ENCODE assay signal across 2 cellular contexts in the genomic region with DNA sequence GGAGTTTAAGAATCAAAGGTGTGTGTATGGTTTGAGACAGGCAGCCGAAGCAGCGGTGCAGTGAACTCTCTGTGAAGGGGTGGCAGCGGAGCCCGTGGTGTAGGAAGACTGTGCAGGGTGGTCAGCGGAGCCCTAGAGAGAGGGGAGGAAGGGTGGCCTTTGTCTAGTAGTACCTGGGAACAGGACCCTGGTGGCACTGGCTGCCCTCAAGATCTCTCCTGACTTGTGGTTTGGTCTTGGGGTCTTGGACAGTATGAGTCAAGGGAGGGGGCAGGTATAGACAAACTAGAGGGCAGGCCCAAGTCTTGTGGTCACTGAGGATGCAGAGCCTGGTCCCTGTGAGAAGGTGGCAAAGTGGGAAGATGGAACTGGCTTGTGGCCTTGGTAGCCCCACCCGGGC.
TF ChIP-seq lines count a peak whose summit lies in the region.

No MANE protein-coding gene starts in this region.

TF ChIP-seq in GM23338, 12 proteins besides CTCF, POLR2A, EP300 and RAD21 (continued from another document):
- TF ChIP-seq, protein P1, sequence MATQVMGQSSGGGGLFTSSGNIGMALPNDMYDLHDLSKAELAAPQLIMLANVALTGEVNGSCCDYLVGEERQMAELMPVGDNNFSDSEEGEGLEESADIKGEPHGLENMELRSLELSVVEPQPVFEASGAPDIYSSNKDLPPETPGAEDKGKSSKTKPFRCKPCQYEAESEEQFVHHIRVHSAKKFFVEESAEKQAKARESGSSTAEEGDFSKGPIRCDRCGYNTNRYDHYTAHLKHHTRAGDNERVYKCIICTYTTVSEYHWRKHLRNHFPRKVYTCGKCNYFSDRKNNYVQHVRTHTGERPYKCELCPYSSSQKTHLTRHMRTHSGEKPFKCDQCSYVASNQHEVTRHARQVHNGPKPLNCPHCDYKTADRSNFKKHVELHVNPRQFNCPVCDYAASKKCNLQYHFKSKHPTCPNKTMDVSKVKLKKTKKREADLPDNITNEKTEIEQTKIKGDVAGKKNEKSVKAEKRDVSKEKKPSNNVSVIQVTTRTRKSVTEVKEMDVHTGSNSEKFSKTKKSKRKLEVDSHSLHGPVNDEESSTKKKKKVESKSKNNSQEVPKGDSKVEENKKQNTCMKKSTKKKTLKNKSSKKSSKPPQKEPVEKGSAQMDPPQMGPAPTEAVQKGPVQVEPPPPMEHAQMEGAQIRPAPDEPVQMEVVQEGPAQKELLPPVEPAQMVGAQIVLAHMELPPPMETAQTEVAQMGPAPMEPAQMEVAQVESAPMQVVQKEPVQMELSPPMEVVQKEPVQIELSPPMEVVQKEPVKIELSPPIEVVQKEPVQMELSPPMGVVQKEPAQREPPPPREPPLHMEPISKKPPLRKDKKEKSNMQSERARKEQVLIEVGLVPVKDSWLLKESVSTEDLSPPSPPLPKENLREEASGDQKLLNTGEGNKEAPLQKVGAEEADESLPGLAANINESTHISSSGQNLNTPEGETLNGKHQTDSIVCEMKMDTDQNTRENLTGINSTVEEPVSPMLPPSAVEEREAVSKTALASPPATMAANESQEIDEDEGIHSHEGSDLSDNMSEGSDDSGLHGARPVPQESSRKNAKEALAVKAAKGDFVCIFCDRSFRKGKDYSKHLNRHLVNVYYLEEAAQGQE (IDR thresholded peaks at IDR 0.05; ENCODE audit: unreplicated experiment) = no peak

TF ChIP-seq in H1, 55 proteins besides CTCF, POLR2A, EP300 and RAD21 (continued from another document):
- TF ChIP-seq, protein P2, sequence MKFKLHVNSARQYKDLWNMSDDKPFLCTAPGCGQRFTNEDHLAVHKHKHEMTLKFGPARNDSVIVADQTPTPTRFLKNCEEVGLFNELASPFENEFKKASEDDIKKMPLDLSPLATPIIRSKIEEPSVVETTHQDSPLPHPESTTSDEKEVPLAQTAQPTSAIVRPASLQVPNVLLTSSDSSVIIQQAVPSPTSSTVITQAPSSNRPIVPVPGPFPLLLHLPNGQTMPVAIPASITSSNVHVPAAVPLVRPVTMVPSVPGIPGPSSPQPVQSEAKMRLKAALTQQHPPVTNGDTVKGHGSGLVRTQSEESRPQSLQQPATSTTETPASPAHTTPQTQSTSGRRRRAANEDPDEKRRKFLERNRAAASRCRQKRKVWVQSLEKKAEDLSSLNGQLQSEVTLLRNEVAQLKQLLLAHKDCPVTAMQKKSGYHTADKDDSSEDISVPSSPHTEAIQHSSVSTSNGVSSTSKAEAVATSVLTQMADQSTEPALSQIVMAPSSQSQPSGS (IDR thresholded peaks at IDR 0.05; ENCODE audit: low read length) = no peak
- no peak for TF ChIP-seq TBP (IDR thresholded peaks at IDR 0.05; ENCODE audit: low read depth, low read length)
- no peak for TF ChIP-seq BRCA1 (IDR thresholded peaks at IDR 0.05; ENCODE audit: low read depth, low read length)
- TF ChIP-seq POU5F1 (IDR thresholded peaks at IDR 0.05; ENCODE audit: low read depth, low read length) = no peak
- no peak for TF ChIP-seq PHF8 (conservative IDR thresholded peaks at IDR 0.05; ENCODE audit: low read depth, low read length)
- no peak for TF ChIP-seq TCF12 (IDR thresholded peaks at IDR 0.05; ENCODE audit: low read depth, low read length)
- TF ChIP-seq CBX8 (IDR thresholded peaks at IDR 0.05; ENCODE audit: borderline replicate concordance, low read depth, low read length) = no peak
- no peak for TF ChIP-seq FOSL1 (IDR thresholded peaks at IDR 0.05; ENCODE audit: insufficient read depth, low read depth, low read length)
- TF ChIP-seq EGR1 (IDR thresholded peaks at IDR 0.05; ENCODE audit: borderline replicate concordance, low read depth, low read length) = no peak
- no peak for TF ChIP-seq RFX5 (IDR thresholded peaks at IDR 0.05; ENCODE audit: borderline replicate concordance, low read depth, low read length)
- TF ChIP-seq JUN (IDR thresholded peaks at IDR 0.05; ENCODE audit: low read depth, low read length) = no peak
- TF ChIP-seq RBBP5 (IDR thresholded peaks at IDR 0.05; ENCODE audit: borderline replicate concordance, low read depth, low read length) = no peak
- no peak for TF ChIP-seq TEAD4 (IDR thresholded peaks at IDR 0.05; ENCODE audit: low read depth, low read length)
- no peak for TF ChIP-seq RNF2 (IDR thresholded peaks at IDR 0.05; ENCODE audit: borderline replicate concordance, low read depth, low read length, missing control alignments, poor library complexity, severe bottlenecking)
TF ChIP-seq in H1: peak in this region for 0.
